ENCODE assay signal across 22 cellular contexts in the genomic region with DNA sequence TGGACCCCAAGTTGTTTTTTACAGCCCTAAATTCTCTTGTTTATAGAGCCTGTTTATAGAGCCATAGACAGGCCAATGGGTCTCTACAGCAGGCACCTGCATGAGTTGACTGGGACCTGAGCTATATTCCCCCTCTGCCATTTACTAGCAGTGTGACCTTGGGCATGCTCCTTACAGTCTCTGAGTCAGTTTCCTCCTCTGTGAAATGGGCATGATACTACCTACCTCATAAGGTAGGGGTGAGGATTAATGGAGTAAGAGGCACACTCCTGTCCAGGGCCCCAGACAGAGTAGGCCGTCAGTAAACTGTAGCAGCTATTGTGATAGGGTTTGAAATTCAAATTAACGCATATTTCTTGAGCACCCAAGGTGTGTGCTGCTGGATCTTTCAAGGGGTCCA.
DNase-seq lines count a peak whose midpoint lies in the region; ATAC-seq and TF ChIP-seq lines count a peak whose summit lies in the region.
"Had no signal": no experiment of that assay in that cellular context is flagged by ENCODE, and none has a peak within 500 bp of the region (broad histone marks: within the 10 kb centered on the region; RNA-seq: fewer than 3 reads in every experiment).

No MANE protein-coding gene starts in this region.

- WGBS in transverse colon (ENCODE audit: low coverage in 1 of 2), 2 donors: 88% methylated on average over 2 of the region's 2 CpGs; no CpG with 5 or more reads in 1 of the 2 donors

- DNase-seq in HFFc6 (no peak), brain microvascular endothelial cell (no peak), mucosa of descending colon (no peak), transverse colon (no peak), NCI-H69 (lab: John Stamatoyannopoulos, UW) (no peak), NCI-H1048 (lab: John Stamatoyannopoulos, UW) (no peak)
- DNase-seq: activated CD8-positive, alpha-beta memory T cell treated with anti-CD3 and anti-CD28 coated beads for 24 hours; activated T-cell treated with anti-CD3 and anti-CD28 coated beads, Interleukin-2, amount 50 U/mL, for 24 hours; CD4-positive, CD25-positive, alpha-beta regulatory T cell; DMS153; effector memory CD4-positive, alpha-beta T cell; KBM-7; MM.1S; NCI-H1417 treated with DMSO at 0.1 percent for 48 hours; NCI-H510A; NK-92 treated with Interleukin-12 subunit alpha and Interleukin-12 subunit beta, amount 100 ng/mL, for 24 hours had no signal

- no peak overlapping the region for H3K4me3 Mint-ChIP-seq in HFFc6
- H3K4me3 Mint-ChIP-seq: activated T-cell treated with anti-CD3 and anti-CD28 coated beads, Interleukin-2, amount 50 U/mL, for 24 hours; brain; CD4-positive, CD25-positive, alpha-beta regulatory T cell; GM23338 had no signal

- TF ChIP-seq POLR2A in transverse colon (IDR thresholded peaks at IDR 0.05): no peak

- in situ Hi-C loops in brain microvascular endothelial cell (cut with HindIII; ENCODE audit: low pct_ligation_motif_present, low sequenced_read_pairs): no loop called here
- in situ Hi-C loops in transverse colon (cut with MboI; ENCODE audit: low pct_ligation_motif_present in 1 of 4, low pct_unique_long_range_greater_than_20kb in 1 of 4, low sequenced_read_pairs in 3 of 4): loop anchor here in 1 of 4 donors (25.0 kb wide), 1 partner anchor 126 kb away; the partner anchor contains the start of gene TCF7L2

- TF ChIP-seq CTCF in HFFc6 (IDR thresholded peaks at IDR 0.05) (no peak), brain microvascular endothelial cell (IDR thresholded peaks at IDR 0.05; ENCODE audit: low read depth, low read length, missing control alignments) (no peak), mucosa of descending colon (IDR thresholded peaks at IDR 0.05) (no peak), transverse colon (IDR thresholded peaks at IDR 0.05) (no peak)

- ATAC-seq in mucosa of descending colon: peak; percentile 4
- ATAC-seq in GM19452 (IDR thresholded peaks at IDR 0.05; ENCODE audit: unreplicated experiment): no peak

- H3K27me3 ChIP-seq in brain microvascular endothelial cell (replicated peaks) (no peaks in the 10 kb centered on the region), transverse colon (no peaks in the 10 kb centered on the region)
- H3K27me3 ChIP-seq: Peyer's patch had no signal

- intact Hi-C loops in mucosa of descending colon (cut with DNase I, micrococcal nuclease): no loop called here
- intact Hi-C loops in transverse colon (cut with DNase I; ENCODE audit: low total_unique reads): no loop called here

- H3K9me3 ChIP-seq in mucosa of descending colon (no peaks in the 10 kb centered on the region), transverse colon (no peaks in the 10 kb centered on the region)
- H3K9me3 ChIP-seq: lower lobe of right lung, Peyer's patch had no signal

- TF ChIP-seq EP300 in transverse colon (IDR thresholded peaks at IDR 0.05; ENCODE audit: low read depth): no peak

- peak overlapping the region; percentile 29; the same call in 1 of the 2 replicates for H3K27ac Mint-ChIP-seq in HFFc6
- H3K27ac Mint-ChIP-seq: activated T-cell treated with anti-CD3 and anti-CD28 coated beads, Interleukin-2, amount 50 U/mL, for 24 hours; CD4-positive, CD25-positive, alpha-beta regulatory T cell had no signal

- H3K27ac ChIP-seq in brain microvascular endothelial cell (peak overlapping the region; percentile 89), transverse colon (peak overlapping the region; percentile 72 to 84 (median 80))
- H3K27ac ChIP-seq: lower lobe of right lung had no signal

- H3K4me3 ChIP-seq in brain microvascular endothelial cell (ENCODE audit: low read depth, low read length) (no peak overlapping the region), mucosa of descending colon (no peak overlapping the region), transverse colon (no peak overlapping the region)
- H3K4me3 ChIP-seq: GM23338, lower lobe of right lung, Peyer's patch, skin epidermis had no signal

- H3K36me3 ChIP-seq in brain microvascular endothelial cell (replicated peaks): no peaks in the 10 kb centered on the region
- no peaks in the 10 kb centered on the region for H3K36me3 ChIP-seq in mucosa of descending colon (ENCODE audit: low read depth)
- H3K36me3 ChIP-seq in transverse colon: no peaks in the 10 kb centered on the region

- H3K9me3 Mint-ChIP-seq in HFFc6: no peaks in the 10 kb centered on the region
- H3K9me3 Mint-ChIP-seq: activated T-cell treated with anti-CD3 and anti-CD28 coated beads, Interleukin-2, amount 50 U/mL, for 24 hours; brain; CD4-positive, CD25-positive, alpha-beta regulatory T cell; GM23338 had no signal

- H3K4me1 Mint-ChIP-seq in HFFc6 (ENCODE audit: low read depth): peaks cover 52% of the 10 kb centered on the region

- peaks cover 55% of the 10 kb centered on the region for H3K4me1 ChIP-seq in mucosa of descending colon (ENCODE audit: low read depth)
- H3K4me1 ChIP-seq in transverse colon: peaks cover 17 to 85% (median 59%) of the 10 kb centered on the region in 4 donors

- peaks cover 7% of the 10 kb centered on the region for H3K27me3 Mint-ChIP-seq in HFFc6 (ENCODE audit: insufficient read depth)
- H3K27me3 Mint-ChIP-seq: activated T-cell treated with anti-CD3 and anti-CD28 coated beads, Interleukin-2, amount 50 U/mL, for 24 hours; brain had no signal

- H3K36me3 Mint-ChIP-seq in HFFc6 (ENCODE audit: low read depth): peaks cover 30% of the 10 kb centered on the region
- H3K36me3 Mint-ChIP-seq: CD4-positive, CD25-positive, alpha-beta regulatory T cell had no signal
